ENCODE assay signal across 23 cellular contexts in the genomic region with DNA sequence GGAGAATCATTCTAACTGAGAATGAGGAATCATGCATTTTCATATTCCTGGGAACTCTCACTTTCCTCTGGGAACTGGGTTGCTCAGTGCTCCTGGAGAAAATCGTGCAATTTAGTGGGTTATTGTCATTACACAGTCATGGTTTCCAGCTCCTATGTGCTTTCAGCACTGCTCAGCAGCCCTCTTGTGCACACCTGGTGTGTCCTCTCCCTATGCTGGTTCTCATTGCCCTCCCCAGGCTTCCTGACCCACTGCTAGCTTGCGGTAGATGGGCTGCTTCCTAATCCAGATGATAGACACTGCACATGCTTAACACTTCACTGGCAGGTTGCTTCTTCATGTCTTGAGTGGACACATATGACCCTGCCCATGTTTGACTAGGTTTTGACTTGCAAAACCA.
"Had no signal": no experiment of that assay in that cellular context is flagged by ENCODE, and none has a peak within 500 bp of the region (broad histone marks: within the 10 kb centered on the region; RNA-seq: fewer than 3 reads in every experiment).

No MANE protein-coding gene starts in this region.

- H3K4me3 Mint-ChIP-seq: naive thymus-derived CD4-positive, alpha-beta T cell; nephron progenitor cell had no signal

- H3K4me3 ChIP-seq: dorsolateral prefrontal cortex, gastrocnemius medialis, heart right ventricle, suprapubic skin, thyroid gland, upper lobe of left lung, uterus had no signal

- FAIRE-seq: endometrium, islet of Langerhans, small intestine had no signal

- H3K9me3 ChIP-seq: gastrocnemius medialis, heart right ventricle, neutrophil, suprapubic skin, thyroid gland, upper lobe of left lung, uterus had no signal

- H3K9me3 Mint-ChIP-seq: nephron progenitor cell had no signal

- H3K4me1 Mint-ChIP-seq: nephron progenitor cell had no signal

- H3K27me3 ChIP-seq: gastrocnemius medialis, neutrophil, suprapubic skin, thyroid gland, upper lobe of left lung, uterus had no signal

- DNase-seq: cortex of kidney; dorsolateral prefrontal cortex; effector CD8-positive, alpha-beta T cell; gastrocnemius medialis; heart right ventricle; hypothalamus; mammary epithelial cell; naive thymus-derived CD4-positive, alpha-beta T cell; nephron progenitor cell; posterior cingulate gyrus; right cardiac atrium; small intestine; stimulated activated CD4-positive, alpha-beta T cell treated with anti-CD3 and anti-CD28 coated beads, Interleukin-2, amount 100 ng/mL, for 48 hours; stimulated activated naive CD8-positive, alpha-beta T cell treated with anti-CD3 and anti-CD28 coated beads, Interleukin-15, Interleukin-2, amounts not matched to agents 100 U/mL and 50 U/mL, for 24 hours; thyroid gland; upper lobe of left lung; uterus had no signal

- H3K27ac ChIP-seq: dorsolateral prefrontal cortex, gastrocnemius medialis, heart right ventricle, neutrophil, suprapubic skin, thyroid gland, upper lobe of left lung, uterus had no signal

- ATAC-seq: esophagus mucosa; gastrocnemius medialis; heart right ventricle; left lobe of liver; naive thymus-derived CD4-positive, alpha-beta T cell; right cardiac atrium; stimulated activated naive CD8-positive, alpha-beta T cell treated with anti-CD3 and anti-CD28 coated beads, Interleukin-15, Interleukin-2, amounts not matched to agents 100 U/mL and 50 U/mL, for 24 hours had no signal

- H3K27ac Mint-ChIP-seq: naive thymus-derived CD4-positive, alpha-beta T cell; nephron progenitor cell had no signal

- H3K36me3 ChIP-seq: gastrocnemius medialis, heart right ventricle, neutrophil, suprapubic skin, thyroid gland, upper lobe of left lung, uterus had no signal

- H3K4me1 ChIP-seq: gastrocnemius medialis, heart right ventricle, suprapubic skin, thyroid gland, upper lobe of left lung had no signal
